ENCODE assay signal across 8 cellular contexts in genomic region chr22:50674606-50675552, GRCh38. TPM values are rescaled to one million over a fixed set of nuclear protein-coding genes. Genes with fewer than 3 reads are reported as not detected.
DNase-seq lines count a peak whose midpoint lies in the region; ATAC-seq, FAIRE-seq and TF ChIP-seq lines count a peak whose summit lies in the region.

No MANE protein-coding gene starts in this region.

- TF ChIP-seq CTCF in A549 (IDR thresholded peaks at IDR 0.05): no peak
- no peak for TF ChIP-seq CTCF in GM13976 (IDR thresholded peaks at IDR 0.05; ENCODE audit: borderline replicate concordance, control extremely low read depth, extremely low read depth, insufficient read depth, missing control alignments)
- no peak for TF ChIP-seq CTCF in SK-N-SH (IDR thresholded peaks at IDR 0.05)
- no peak for TF ChIP-seq CTCF in endothelial cell of umbilical vein (IDR thresholded peaks at IDR 0.05; ENCODE audit: extremely low read depth in 1 of 2, insufficient read depth in 1 of 2, low read depth in 1 of 2, low read length in 2 of 2)

- no peak for TF ChIP-seq RAD21 in A549 (conservative IDR thresholded peaks at IDR 0.05 in 1 of 2, IDR thresholded peaks at IDR 0.05 in 1 of 2)
- no peak for TF ChIP-seq RAD21 in SK-N-SH (IDR thresholded peaks at IDR 0.05; ENCODE audit: low read length)

- dilution Hi-C loops in endothelial cell of umbilical vein (cut with MboI; ENCODE audit: extremely low pct_ligation_motif_present, low sequenced_read_pairs): no loop called here

- H3K27ac ChIP-seq in A549 (peak overlapping the region; percentile 48 to 84), SK-N-SH (ENCODE audit: low read depth in 2 of 2, low read length in 1 of 2) (no peak overlapping the region), endothelial cell of umbilical vein (ENCODE audit: insufficient read depth, low read depth, low read length) (no peak overlapping the region)

- H3K9me3 ChIP-seq in A549 (no peaks in the 10 kb centered on the region), SK-N-SH (no peaks in the 10 kb centered on the region), endothelial cell of umbilical vein (replicated peaks; ENCODE audit: control insufficient read depth, insufficient read depth, low read length) (no peaks in the 10 kb centered on the region)

- H3K79me2 ChIP-seq in SK-N-SH (ENCODE audit: insufficient read depth): no peaks in the 10 kb centered on the region
- H3K79me2 ChIP-seq in endothelial cell of umbilical vein (ENCODE audit: control insufficient read depth, insufficient read depth, low read length): peaks cover 61% of the 10 kb centered on the region

- POLR2A ChIA-PET in A549 (lab: Yijun Ruan, JAX): no interaction called here
- POLR2A ChIA-PET in SK-N-SH (lab: Yijun Ruan, JAX): no interaction called here
- POLR2A ChIA-PET in endothelial cell of umbilical vein (lab: Charles Lee): interaction anchor here (0.5 to 1.2 kb wide), 3 partner anchors 32 to 59 kb away, joined by 3 to 4 read pairs (median 4); partner anchors contain the start of gene ARSA

- 88% methylated on average over 9 of the region's 105 CpGs for WGBS in A549 (ENCODE audit: missing lambda C conversion rate)
- WGBS in SK-N-SH (ENCODE audit: low lambda C conversion rate): 29% methylated on average over 26 of the region's 105 CpGs

- H3K27me3 ChIP-seq in SK-N-SH (ENCODE audit: insufficient read depth): no peaks in the 10 kb centered on the region
- H3K27me3 ChIP-seq in endothelial cell of umbilical vein (ENCODE audit: control insufficient read depth in 2 of 2, insufficient read depth in 2 of 2, low read length in 2 of 2): no peaks in the 10 kb centered on the region

- BruUV-seq in endothelial cell of umbilical vein (replicated peaks; lab: Mats Ljungman, UMichigan): no TSS peak

- H3K4me2 ChIP-seq in A549 (peak overlapping the region; percentile 94), SK-N-SH (peak overlapping the region; percentile 84), endothelial cell of umbilical vein (ENCODE audit: insufficient read depth, low read length) (no peak overlapping the region)

- H3K9ac ChIP-seq in SK-N-SH: peak overlapping the region; percentile 14; the same call in 1 of the 2 replicates
- H3K9ac ChIP-seq in endothelial cell of umbilical vein (replicated peaks; ENCODE audit: extremely low read depth, insufficient read depth, low read length): no peak overlapping the region

- no peaks in the 10 kb centered on the region for H4K20me1 ChIP-seq in SK-N-SH (ENCODE audit: insufficient read depth)
- H4K20me1 ChIP-seq in endothelial cell of umbilical vein (replicated peaks; ENCODE audit: control insufficient read depth, extremely low read depth, insufficient read depth, low read length): no peaks in the 10 kb centered on the region

- no peaks in the 10 kb centered on the region for H3K9me2 ChIP-seq in SK-N-SH

- peak in 1 of 2 experiments; percentile 50 for DNase-seq in A549 (ENCODE audit: low read depth in 1 of 2, low spot score in 1 of 2)
- DNase-seq in GM13976 (ENCODE audit: low spot score): peak; percentile 56
- peak; percentile 97 for DNase-seq in SK-N-SH
- DNase-seq in endothelial cell of umbilical vein (ENCODE audit: low read depth, low spot score): no peak
- DNase-seq in natural killer cell treated with Interleukin-12 subunit alpha and Interleukin-12 subunit beta and Interleukin-15 and Interleukin-18, amount 100 ng/mL, for 72 hours (ENCODE audit: low spot score): no peak
- DNase-seq in NCI-H524 treated with DMSO at 0.1 percent for 48 hours (lab: John Stamatoyannopoulos, UW): no peak
- no peak for DNase-seq in NCI-H1092 treated with DMSO at 0.1 percent for 48 hours (lab: John Stamatoyannopoulos, UW)
- DNase-seq in C1 segment of cervical spinal cord (lab: John Stamatoyannopoulos, UW): no peak

- H3K36me3 ChIP-seq in SK-N-SH (replicated peaks in 1 of 2; ENCODE audit: control insufficient read depth in 1 of 2, insufficient read depth in 2 of 2, low read length in 1 of 2): no peaks in the 10 kb centered on the region
- H3K36me3 ChIP-seq in endothelial cell of umbilical vein (ENCODE audit: control insufficient read depth in 2 of 2, extremely low read depth in 1 of 2, insufficient read depth in 2 of 2, low read length in 2 of 2): peaks cover 8 to 43% of the 10 kb centered on the region in 2 experiments

- TF ChIP-seq POLR2A in A549 (IDR thresholded peaks at IDR 0.05; ENCODE audit: low read length) (no peak), endothelial cell of umbilical vein (IDR thresholded peaks at IDR 0.05; ENCODE audit: low read depth, low read length) (no peak)

- no peaks in the 10 kb centered on the region for H3K36me3 Mint-ChIP-seq in natural killer cell treated with Interleukin-12 subunit alpha and Interleukin-12 subunit beta and Interleukin-15 and Interleukin-18, amount 100 ng/mL, for 72 hours

- no peaks in the 10 kb centered on the region for H3K9me3 Mint-ChIP-seq in natural killer cell treated with Interleukin-12 subunit alpha and Interleukin-12 subunit beta and Interleukin-15 and Interleukin-18, amount 100 ng/mL, for 72 hours

- 0 out of 2 replicates have a peak overlapping the region, but pooled peaks have one; percentile 63 for H2AFZ ChIP-seq in SK-N-SH (ENCODE audit: low read depth)
- no peak overlapping the region for H2AFZ ChIP-seq in endothelial cell of umbilical vein (ENCODE audit: low read depth, low read length)

- H3K4me3 ChIP-seq in A549 (peak overlapping the region; percentile 58), SK-N-SH (ENCODE audit: low read depth in 2 of 2, low read length in 1 of 2) (peak overlapping the region; percentile 44 to 60), endothelial cell of umbilical vein (replicated peaks in 1 of 3; ENCODE audit: insufficient read depth in 1 of 3, low read depth in 1 of 3, low read length in 3 of 3) (peak overlapping the region; percentile 0 to 74 (median 6))

- CTCF ChIA-PET in A549 (lab: Yijun Ruan, JAX): interaction anchor here (0.9 to 1.5 kb wide), 2 partner anchors 16 to 681 kb away, joined by 3 read pairs; no protein-coding TSS in a partner anchor
- CTCF ChIA-PET in SK-N-SH (lab: Yijun Ruan, JAX): no interaction called here
- CTCF ChIA-PET in endothelial cell of umbilical vein (lab: Charles Lee): interaction anchor here (2.1 to 6.1 kb wide), 5 partner anchors 34 to 54 kb away, joined by 7 to 64 read pairs (median 11); partner anchors contain the start of gene ARSA

- peaks cover 34 to 41% of the 10 kb centered on the region in 2 donors for H3K27me3 Mint-ChIP-seq in natural killer cell treated with Interleukin-12 subunit alpha and Interleukin-12 subunit beta and Interleukin-15 and Interleukin-18, amount 100 ng/mL, for 72 hours

- no peaks in the 10 kb centered on the region for H3K9me1 ChIP-seq in endothelial cell of umbilical vein (replicated peaks; ENCODE audit: control insufficient read depth, extremely low read depth, insufficient read depth, low read length)

- TF ChIP-seq EP300 in A549 (IDR thresholded peaks at IDR 0.05): no peak
- no peak for TF ChIP-seq EP300 in SK-N-SH (IDR thresholded peaks at IDR 0.05; ENCODE audit: borderline replicate concordance in 1 of 2, low read depth in 1 of 2, low read length in 1 of 2)

- peak overlapping the region; percentile 15 for H3K4me3 Mint-ChIP-seq in natural killer cell treated with Interleukin-12 subunit alpha and Interleukin-12 subunit beta and Interleukin-15 and Interleukin-18, amount 100 ng/mL, for 72 hours

- in situ Hi-C loops in GM13976 (cut with MboI; ENCODE audit: low sequenced_read_pairs, unreplicated experiment): no loop called here

- H3K27ac Mint-ChIP-seq in natural killer cell treated with Interleukin-12 subunit alpha and Interleukin-12 subunit beta and Interleukin-15 and Interleukin-18, amount 100 ng/mL, for 72 hours: no peak overlapping the region

- H3K4me1 ChIP-seq in A549: 0 out of 3 replicates have a peak, but pooled peaks cover 6% of the 10 kb centered on the region
- H3K4me1 ChIP-seq in SK-N-SH (ENCODE audit: control insufficient read depth in 1 of 2, insufficient read depth in 2 of 2, low read depth in 1 of 2, low read length in 1 of 2): peaks cover 0 to 5% of the 10 kb centered on the region in 2 experiments; a peak in 1 of 4 replicates
- peaks cover 38% of the 10 kb centered on the region for H3K4me1 ChIP-seq in endothelial cell of umbilical vein (ENCODE audit: control insufficient read depth, extremely low read depth, insufficient read depth, low read length)

- peaks cover 6 to 20% of the 10 kb centered on the region in 2 donors for H3K4me1 Mint-ChIP-seq in natural killer cell treated with Interleukin-12 subunit alpha and Interleukin-12 subunit beta and Interleukin-15 and Interleukin-18, amount 100 ng/mL, for 72 hours (ENCODE audit: low read depth in 2 of 2)

- peaks cover 3% of the 10 kb centered on the region for H3F3A ChIP-seq in SK-N-SH (replicated peaks; ENCODE audit: insufficient read depth)

- no peak for FAIRE-seq in A549 (lab: Jason Lieb, UNC)
- peak; percentile 54 for FAIRE-seq in endothelial cell of umbilical vein (lab: Jason Lieb, UNC)

- intact Hi-C loops in endothelial cell of umbilical vein (cut with micrococcal nuclease): loop anchor here (5.0 kb wide), 1 partner anchor 98 kb away; the partner anchor contains the start of gene CPT1B

- ATAC-seq in A549: peak; percentile 49 to 76
- ATAC-seq in natural killer cell treated with Interleukin-12 subunit alpha and Interleukin-12 subunit beta and Interleukin-15 and Interleukin-18, amount 100 ng/mL, for 72 hours: peak in 1 of 2 donors; percentile 57

RNA-seq across cellular contexts. Expression of gene SHANK3, which starts 2.3 kb away (rescaled TPM):
- 0.52 and 0.53 TPM in 2 replicates for polyA plus RNA-seq in A549 (2011; rRNA removed)
- 1.5 and 2.4 TPM in 2 replicates for polyA plus RNA-seq in A549 (2012; cell fraction: cytosol; rRNA removed)
- polyA plus RNA-seq in A549 (2012; cell fraction: nucleus; rRNA removed): 5.4 and 7.4 TPM in 2 replicates
- 2.1 to 2.4 TPM (median 2.3 TPM) in 3 replicates for polyA plus RNA-seq in A549 (2017; fragmentation: RNase III; extraction: RNeasy Plus Mini Kit Qiagen cat#74134 plus additional on column Dnase treatment)
- 0.29 and 0.63 TPM in 2 replicates for polyA minus RNA-seq in A549 (2011; rRNA and poly(A)+ RNA removed)
- 0.88 and 1.5 TPM in 2 replicates for polyA plus RNA-seq in SK-N-SH (2012; rRNA removed)
- 0.62 and 1.1 TPM in 2 replicates for polyA plus RNA-seq in SK-N-SH (2012; cell fraction: cytosol; rRNA removed)
- polyA plus RNA-seq in SK-N-SH (2012; cell fraction: nucleus; rRNA removed): 4.6 and 4.7 TPM in 2 replicates
- 137 and 158 TPM in 2 replicates for total RNA-seq in endothelial cell of umbilical vein
- polyA plus RNA-seq in endothelial cell of umbilical vein: 26.1 and 29.7 TPM in 2 replicates
- polyA plus RNA-seq in endothelial cell of umbilical vein (2011; cell fraction: cytosol; rRNA removed): 11.8 and 19.1 TPM in 2 replicates
- polyA plus RNA-seq in endothelial cell of umbilical vein (2011; cell fraction: nucleus; rRNA removed): 180 and 181 TPM in 2 replicates
- 37.4 and 44.9 TPM in 2 replicates for polyA plus RNA-seq in endothelial cell of umbilical vein (2012)
- polyA minus RNA-seq in endothelial cell of umbilical vein: 21.8 and 32.5 TPM in 2 replicates
- not detected for polyA minus RNA-seq in endothelial cell of umbilical vein (2011; cell fraction: cytosol; rRNA and poly(A)+ RNA removed)
- polyA minus RNA-seq in endothelial cell of umbilical vein (2011; cell fraction: nucleus; rRNA and poly(A)+ RNA removed): 55.9 and 115 TPM in 2 replicates
- total RNA-seq in natural killer cell treated with Interleukin-12 subunit alpha and Interleukin-12 subunit beta and Interleukin-15 and Interleukin-18, amount 100 ng/mL, for 72 hours: not detected

RNA-seq across cellular contexts. Expression of gene ARSA, which starts 46.9 kb away (rescaled TPM):
- polyA plus RNA-seq in A549 (2011; rRNA removed) (7.7 and 9.1 TPM in 2 replicates), A549 (2017; fragmentation: RNase III; extraction: RNeasy Plus Mini Kit Qiagen cat#74134 plus additional on column Dnase treatment) (15.9 to 22.5 TPM (median 19.5 TPM) in 3 replicates), SK-N-SH (2012; rRNA removed) (34.2 and 34.4 TPM in 2 replicates), endothelial cell of umbilical vein (33.6 and 47.7 TPM in 2 replicates)
- 10.3 and 15.6 TPM in 2 replicates for polyA plus RNA-seq in A549 (2012; cell fraction: cytosol; rRNA removed)
- polyA plus RNA-seq in A549 (2012; cell fraction: nucleus; rRNA removed): 86.8 and 111 TPM in 2 replicates
- polyA minus RNA-seq in A549 (2011; rRNA and poly(A)+ RNA removed): 4.3 and 6.0 TPM in 2 replicates
- 8.7 and 14.7 TPM in 2 replicates for polyA plus RNA-seq in SK-N-SH (2012; cell fraction: cytosol; rRNA removed)
- 200 and 287 TPM in 2 replicates for polyA plus RNA-seq in SK-N-SH (2012; cell fraction: nucleus; rRNA removed)
- 19.3 and 22.3 TPM in 2 replicates for total RNA-seq in endothelial cell of umbilical vein
- polyA plus RNA-seq in endothelial cell of umbilical vein (2011; cell fraction: cytosol; rRNA removed): 10.9 and 16.5 TPM in 2 replicates
- 63.1 and 81.2 TPM in 2 replicates for polyA plus RNA-seq in endothelial cell of umbilical vein (2011; cell fraction: nucleus; rRNA removed)
- 17.5 and 28.3 TPM in 2 replicates for polyA plus RNA-seq in endothelial cell of umbilical vein (2012)
- 6.4 and 8.9 TPM in 2 replicates for polyA minus RNA-seq in endothelial cell of umbilical vein
- polyA minus RNA-seq in endothelial cell of umbilical vein (2011; cell fraction: cytosol; rRNA and poly(A)+ RNA removed): 3.2 TPM
- 7.6 and 14.0 TPM in 2 replicates for polyA minus RNA-seq in endothelial cell of umbilical vein (2011; cell fraction: nucleus; rRNA and poly(A)+ RNA removed)
- total RNA-seq in natural killer cell treated with Interleukin-12 subunit alpha and Interleukin-12 subunit beta and Interleukin-15 and Interleukin-18, amount 100 ng/mL, for 72 hours: 10 to 100 TPM; 35.7 to 38.9 TPM

Comparison
In these comparisons a context has a peak if more than half of its experiments do, and no peak if none do; other contexts are left out.
1. DNase-seq: peak in GM13976 (single experiment) and SK-N-SH (single experiment); none in endothelial cell of umbilical vein (single experiment), natural killer cell treated with Interleukin-12 subunit alpha and Interleukin-12 subunit beta and Interleukin-15 and Interleukin-18, amount 100 ng/mL, for 72 hours (single experiment), NCI-H524 treated with DMSO at 0.1 percent for 48 hours (single experiment), NCI-H1092 treated with DMSO at 0.1 percent for 48 hours (single experiment) and C1 segment of cervical spinal cord (0 of 14).
2. H3K27ac ChIP-seq: peak in A549 (2 of 2); none in SK-N-SH (0 of 2) and endothelial cell of umbilical vein (single experiment).
3. H3K4me3 ChIP-seq: peak in every context shown above with its lines; median percentile 58 in A549; 52 in SK-N-SH; 6 in endothelial cell of umbilical vein.